9 cellular contexts compared by ENCODE assay signal in genomic region chr15:99509686-99510461, GRCh38. TPM values are rescaled to one million over a fixed set of nuclear protein-coding genes. Genes with fewer than 3 reads are reported as not detected.
DNase-seq lines count a peak whose midpoint lies in the region; ATAC-seq and TF ChIP-seq lines count a peak whose summit lies in the region.
"Had no signal": no experiment of that assay in that cellular context is flagged by ENCODE, and none has a peak within 500 bp of the region (broad histone marks: within the 10 kb centered on the region; RNA-seq: fewer than 3 reads in every experiment).

No MANE protein-coding gene starts in this region.

- no peaks in the 10 kb centered on the region for H3K36me3 ChIP-seq in left lung
- no peaks in the 10 kb centered on the region for H3K36me3 ChIP-seq in upper lobe of left lung

- H3K4me1 ChIP-seq in left lung, result peaks cover 21 to 68% of the 10 kb centered on the region in 2 donors
- H3K4me1 ChIP-seq in upper lobe of left lung, result peaks cover 32 to 48% (median 42%) of the 10 kb centered on the region in 4 donors

- TF ChIP-seq POLR2A in upper lobe of left lung (IDR thresholded peaks at IDR 0.05), result no peak

- no peak for TF ChIP-seq CTCF in left lung (IDR thresholded peaks at IDR 0.05)
- no peak for TF ChIP-seq CTCF in upper lobe of left lung (IDR thresholded peaks at IDR 0.05)

- peak overlapping the region in 1 of 2 donors; percentile 74 for H3K27ac ChIP-seq in left lung
- peak overlapping the region; percentile 27 to 52 (median 46) for H3K27ac ChIP-seq in upper lobe of left lung

- ATAC-seq in Right ventricle myocardium superior (ENCODE audit: poor library complexity) (no peak), left lung (peak; percentile 34), upper lobe of left lung (ENCODE audit: low FRiP score in 2 of 2) (peak in 1 of 2 donors; percentile 49), HG03571 (IDR thresholded peaks at IDR 0.05; ENCODE audit: unreplicated experiment) (no peak), GM21528 (IDR thresholded peaks at IDR 0.05; ENCODE audit: low FRiP score, unreplicated experiment) (no peak)

- H3K4me3 ChIP-seq in left lung (no peak overlapping the region), upper lobe of left lung (no peak overlapping the region)

- intact Hi-C loops in Right ventricle myocardium superior (cut with DNase I), result loop anchor here (5.0 kb wide), 1 partner anchor 52 kb away; no protein-coding TSS in a partner anchor
- intact Hi-C loops in cardiac septum (cut with DNase I), result no loop called here
- intact Hi-C loops in left lung (cut with DNase I), result no loop called here

- peak; percentile 65 for DNase-seq in Right ventricle myocardium superior
- no peak for DNase-seq in cardiac septum (ENCODE audit: low spot score)
- DNase-seq in SKM-1 treated with dmso at 0.1 percent for 144 hours (lab: John Stamatoyannopoulos, UW; ENCODE audit: unreplicated experiment), result peak; percentile 53
- DNase-seq in left lung, result no peak
- DNase-seq in upper lobe of left lung, result no peak
- DNase-seq in glomerular visceral epithelial cell (ENCODE audit: extremely low spot score), result no peak
- DNase-seq: stimulated activated CD4-positive, alpha-beta T cell treated with anti-CD3 and anti-CD28 coated beads, Interleukin-15, amount 100 ng/mL, for 24 hours had no signal

- 63 to 70% methylated on average over 7 of the region's 7 CpGs for WGBS in upper lobe of left lung, 2 donors

- H3K9me3 ChIP-seq in left lung (no peaks in the 10 kb centered on the region), upper lobe of left lung (no peaks in the 10 kb centered on the region)

- H3K27me3 ChIP-seq in left lung, result no peaks in the 10 kb centered on the region
- H3K27me3 ChIP-seq in upper lobe of left lung, result no peaks in the 10 kb centered on the region

- no peak for TF ChIP-seq EP300 in upper lobe of left lung (IDR thresholded peaks at IDR 0.05)

RNA-seq across cellular contexts. Expression of gene MEF2A, which starts 55.9 kb away (rescaled TPM):
- 137 TPM for total RNA-seq in Right ventricle myocardium superior
- total RNA-seq in cardiac septum, result 195 TPM
- 10 to 100 TPM; 56.1 to 68.1 TPM for total RNA-seq in left lung
- total RNA-seq in upper lobe of left lung, result 10 to 100 TPM; 54.9 to 89.1 (median 75.2) TPM

Comparison
In these comparisons a context has a peak if more than half of its experiments do, and no peak if none do; other contexts are left out.
1. DNase-seq: peak in Right ventricle myocardium superior (single experiment) and SKM-1 treated with dmso at 0.1 percent for 144 hours (single experiment); none in cardiac septum (single experiment), left lung (0 of 2), upper lobe of left lung (0 of 2) and glomerular visceral epithelial cell (single experiment).